In the genomic region with DNA sequence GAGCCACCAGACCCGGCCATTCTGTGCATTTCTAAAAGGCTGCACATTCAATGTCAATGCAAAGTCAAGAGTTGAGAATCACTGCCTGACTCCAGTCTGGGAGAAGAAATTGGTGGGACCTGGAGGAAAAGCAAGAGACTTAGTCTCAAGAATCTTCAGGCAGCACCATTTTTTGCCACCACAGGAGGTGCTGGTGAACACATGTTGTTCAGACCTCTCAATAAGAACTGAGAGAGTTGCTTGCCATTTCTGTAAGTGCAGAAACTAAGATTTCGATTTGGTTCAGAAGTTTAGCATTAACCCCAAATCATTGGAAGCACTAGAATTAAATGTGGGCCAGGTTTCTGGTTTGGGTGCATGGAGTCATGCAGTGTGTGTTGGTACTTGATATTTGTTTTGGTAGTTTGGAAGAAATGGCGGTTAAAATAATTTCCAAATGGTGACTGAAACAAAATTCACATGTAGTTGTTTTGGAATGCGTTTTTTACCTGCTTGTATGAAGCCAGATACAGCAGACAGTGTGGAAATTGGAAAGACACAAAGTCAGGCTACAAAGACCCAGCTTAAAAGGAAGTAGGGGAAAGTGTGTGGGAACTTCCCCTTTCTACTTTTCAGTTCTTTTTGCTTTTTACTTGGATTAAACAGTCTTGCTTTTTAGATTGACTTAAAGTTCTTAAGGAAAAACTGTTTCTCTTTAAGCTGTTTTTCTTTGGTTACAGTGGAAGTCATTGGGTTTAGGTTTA, we compare ENCODE assay signal across 8 cellular contexts. TPM values are rescaled to one million over a fixed set of nuclear protein-coding genes. Genes with fewer than 3 reads are reported as not detected.
DNase-seq lines count a peak whose midpoint lies in the region; ATAC-seq and TF ChIP-seq lines count a peak whose summit lies in the region.
"Had no signal": no experiment of that assay in that cellular context is flagged by ENCODE, and none has a peak within 500 bp of the region (broad histone marks: within the 10 kb centered on the region; RNA-seq: fewer than 3 reads in every experiment).

No MANE protein-coding gene starts in this region.

- ATAC-seq in activated B cell treated with CpG ODN at 0.5 μM for 24 hours (ENCODE audit: low read depth) (no peak), GM18502 (IDR thresholded peaks at IDR 0.05; ENCODE audit: poor library complexity, unreplicated experiment) (no peak)

- intact Hi-C loops in activated B cell treated with CpG ODN at 0.5 μM for 24 hours (cut with micrococcal nuclease), result no loop called here

- H3K27me3 Mint-ChIP-seq in activated B cell treated with CpG ODN at 0.5 μM for 24 hours, result no peaks in the 10 kb centered on the region
- peaks cover 6% of the 10 kb centered on the region for H3K27me3 Mint-ChIP-seq in nephron progenitor cell (ENCODE audit: low read depth, poor library complexity)

- no peaks in the 10 kb centered on the region for H3K36me3 ChIP-seq in Karpas-422 (ENCODE audit: insufficient read depth, low read length)

- H3K4me2 ChIP-seq in Karpas-422 (ENCODE audit: low read depth, low read length, poor library complexity, severe bottlenecking), result peak overlapping the region; percentile 39

- POLR2A ChIA-PET in activated B cell treated with CpG ODN at 0.5 μM for 24 hours (lab: Charles Lee), result no interaction called here

- TF ChIP-seq CTCF in activated B cell treated with CpG ODN at 0.5 μM for 24 hours (IDR thresholded peaks at IDR 0.05) (no peak), nephron progenitor cell (IDR thresholded peaks at IDR 0.05) (peak; percentile 16)

- no peaks in the 10 kb centered on the region for H4K20me1 ChIP-seq in Karpas-422 (ENCODE audit: insufficient read depth, low read depth, low read length)

- no peak overlapping the region for H3K4me3 ChIP-seq in Karpas-422 (ENCODE audit: low read length)

- peaks cover 9% of the 10 kb centered on the region for H3K4me1 Mint-ChIP-seq in activated B cell treated with CpG ODN at 0.5 μM for 24 hours
- H3K4me1 Mint-ChIP-seq in nephron progenitor cell, result peaks cover 7% of the 10 kb centered on the region

- no peaks in the 10 kb centered on the region for H3K9me3 ChIP-seq in Karpas-422 (ENCODE audit: low read length)

- H3K27ac ChIP-seq in Karpas-422 (ENCODE audit: low read length), result no peak overlapping the region

- H2AFZ ChIP-seq in Karpas-422 (ENCODE audit: low read length), result peak overlapping the region; percentile 66; the same call in 1 of the 2 replicates

- H3K4me1 ChIP-seq in Karpas-422 (ENCODE audit: low read length), result peaks cover 10% of the 10 kb centered on the region

- no peak overlapping the region for H3K27ac Mint-ChIP-seq in activated B cell treated with CpG ODN at 0.5 μM for 24 hours
- no peak overlapping the region for H3K27ac Mint-ChIP-seq in nephron progenitor cell

- H3K9me3 Mint-ChIP-seq in activated B cell treated with CpG ODN at 0.5 μM for 24 hours, result peaks cover 6% of the 10 kb centered on the region
- no peaks in the 10 kb centered on the region for H3K9me3 Mint-ChIP-seq in nephron progenitor cell

- H3K9ac ChIP-seq in Karpas-422 (ENCODE audit: low read length), result no peak overlapping the region

- H3K9me2 ChIP-seq in Karpas-422 (replicated peaks; ENCODE audit: insufficient read depth, low read length), result no peaks in the 10 kb centered on the region

- no peaks in the 10 kb centered on the region for H3K36me3 Mint-ChIP-seq in activated B cell treated with CpG ODN at 0.5 μM for 24 hours (ENCODE audit: low read depth)
- no peaks in the 10 kb centered on the region for H3K36me3 Mint-ChIP-seq in nephron progenitor cell (ENCODE audit: low read depth)

- CTCF ChIA-PET in activated B cell treated with CpG ODN at 0.5 μM for 24 hours (lab: Charles Lee), result no interaction called here

- no peaks in the 10 kb centered on the region for H3K79me2 ChIP-seq in Karpas-422 (ENCODE audit: low read length)

- H3K4me3 Mint-ChIP-seq in activated B cell treated with CpG ODN at 0.5 μM for 24 hours (peak overlapping the region; percentile 42), nephron progenitor cell (no peak overlapping the region)

- peak; percentile 22 for DNase-seq in EH (ENCODE audit: low read depth)
- DNase-seq in Karpas-422, result peak; percentile 64
- DNase-seq in activated B cell treated with CpG ODN at 0.5 μM for 24 hours, result no peak
- DNase-seq in nephron progenitor cell, result no peak
- no peak for DNase-seq in activated CD4-positive, alpha-beta T cell treated with anti-CD3 and anti-CD28 coated beads for 1 hour
- no peak for DNase-seq in GM19240 (ENCODE audit: insufficient read length, low spot score)
- DNase-seq: NCI-H1930 had no signal

- H3K27me3 ChIP-seq in Karpas-422 (ENCODE audit: low read length), result no peaks in the 10 kb centered on the region

RNA-seq across cellular contexts. Expression of gene PDE8B, which starts 20.4 kb away (rescaled TPM):
- total RNA-seq in Karpas-422 (2014; rRNA removed; shearing (Covaris generic); ENCODE audit: low replicate concordance), result 0.04 and 0.15 TPM in 2 replicates
- total RNA-seq in activated B cell treated with CpG ODN at 0.5 μM for 24 hours, result not detected in 2 replicates

Comparison
In these comparisons a context has a peak if more than half of its experiments do, and no peak if none do; other contexts are left out.
1. DNase-seq: peak in EH (single experiment) and Karpas-422 (single experiment); none in activated B cell treated with CpG ODN at 0.5 μM for 24 hours (single experiment), nephron progenitor cell (single experiment), activated CD4-positive, alpha-beta T cell treated with anti-CD3 and anti-CD28 coated beads for 1 hour (single experiment) and GM19240 (single experiment).